8 cellular contexts compared by ENCODE assay signal in the genomic region with DNA sequence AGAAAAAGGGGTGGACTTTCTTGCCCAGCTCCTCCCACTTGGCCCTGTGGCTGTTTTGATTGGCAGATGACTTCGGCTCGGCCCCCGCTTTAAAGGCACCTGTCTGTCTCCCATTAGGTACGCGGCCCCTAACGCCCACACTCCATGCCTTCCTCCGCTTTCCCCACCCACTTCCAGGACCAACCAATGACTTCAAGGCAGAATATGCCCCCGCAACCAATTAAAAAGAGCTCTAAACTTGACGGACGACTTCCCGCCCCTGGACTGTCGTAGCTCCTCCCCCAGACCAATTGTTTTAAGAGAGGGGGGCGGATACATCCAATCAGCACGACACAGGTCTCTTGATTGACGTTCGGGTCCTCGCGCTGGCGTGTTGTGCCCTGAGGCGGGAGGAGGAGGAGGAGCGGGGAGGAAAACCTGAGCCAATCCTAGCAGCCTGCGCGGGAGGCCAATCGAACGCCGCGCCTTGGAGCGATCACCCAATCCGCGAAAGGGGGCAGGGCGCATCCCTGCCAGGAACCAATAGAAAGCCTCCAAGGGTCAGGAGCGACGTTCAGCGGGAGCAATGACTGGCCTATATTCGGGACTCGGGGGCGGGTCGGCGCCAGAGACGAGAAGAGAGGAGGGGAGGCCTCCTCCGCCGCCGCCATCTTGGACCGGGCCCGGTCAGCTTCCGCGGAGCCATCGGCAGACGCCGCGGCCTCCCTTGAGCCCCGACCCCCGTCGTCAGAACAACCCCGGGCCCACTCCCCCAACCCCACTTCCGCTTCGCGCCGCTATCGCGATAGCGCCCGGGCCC. TPM values are rescaled to one million over a fixed set of nuclear protein-coding genes. Genes with fewer than 3 reads are reported as not detected.
DNase-seq lines count a peak whose midpoint lies in the region; TF ChIP-seq lines count a peak whose summit lies in the region.

A gene (plus strand): TSS at position 649 of the 799 bp plus-strand sequence. CDS start 5,217 bp downstream, outside the sequence.

- in situ Hi-C loops in HAP-1 (cut with MboI; ENCODE audit: low sequenced_read_pairs), result no loop called here

- peaks cover 47% of the 10 kb centered on the region for H3K79me2 ChIP-seq in MM.1S (ENCODE audit: low read length)

- peak within 1 kb of the TSS; percentile 60; the same call in 1 of the 2 replicates for H3K27ac ChIP-seq in MM.1S (ENCODE audit: low read length)

- H3K27me3 Mint-ChIP-seq in nephron (ENCODE audit: low read depth), result no peaks in the 10 kb centered on the region
- H3K27me3 Mint-ChIP-seq in stimulated activated naive CD8-positive, alpha-beta T cell treated with anti-CD3 and anti-CD28 coated beads, Interleukin-15, Interleukin-2, amounts not matched to agents 100 ng/mL and 50 ng/mL, for 24 hours, result no peaks in the 10 kb centered on the region

- H3K9me2 ChIP-seq in MM.1S (replicated peaks; ENCODE audit: insufficient read depth, low read length), result no peaks in the 10 kb centered on the region

- TF ChIP-seq CTCF in MM.1S (IDR thresholded peaks at IDR 0.05; ENCODE audit: low read length), result no peak
- no peak for TF ChIP-seq CTCF in fibroblast of the aortic adventitia (IDR thresholded peaks at IDR 0.05; ENCODE audit: insufficient read depth, low read length)
- TF ChIP-seq CTCF in nephron (IDR thresholded peaks at IDR 0.05; ENCODE audit: unreplicated experiment in 3 of 3), result no peak

- peak within 1 kb of the TSS; percentile 86 for H3K4me2 ChIP-seq in MM.1S (ENCODE audit: low read depth, low read length)

- H3K36me3 ChIP-seq in ES-I3 (ENCODE audit: insufficient read depth, low read length) (peaks cover 9% of the 10 kb centered on the region; the same call in 1 of the 2 replicates), HAP-1 (replicated peaks) (peaks cover 36% of the 10 kb centered on the region), MM.1S (replicated peaks; ENCODE audit: insufficient read depth, low read length) (no peaks in the 10 kb centered on the region)

- peak within 1 kb of the TSS; percentile 72 for H3K9ac ChIP-seq in ES-I3 (ENCODE audit: low read depth, low read length)
- peak within 1 kb of the TSS; percentile 99 for H3K9ac ChIP-seq in MM.1S (ENCODE audit: low read length)

- H3K9me3 Mint-ChIP-seq in nephron, result no peaks in the 10 kb centered on the region
- H3K9me3 Mint-ChIP-seq in stimulated activated naive CD8-positive, alpha-beta T cell treated with anti-CD3 and anti-CD28 coated beads, Interleukin-15, Interleukin-2, amounts not matched to agents 100 ng/mL and 50 ng/mL, for 24 hours, result no peaks in the 10 kb centered on the region

- H3F3A ChIP-seq in MM.1S (ENCODE audit: insufficient read depth, low read length), result no peaks in the 10 kb centered on the region

- H3K4me3 ChIP-seq in HAP-1 (peak within 1 kb of the TSS; percentile 96), MM.1S (ENCODE audit: low read length) (peak within 1 kb of the TSS; percentile 80), fibroblast of the aortic adventitia (ENCODE audit: low read depth, low read length) (peak within 1 kb of the TSS; percentile 76)

- H3K27ac Mint-ChIP-seq in nephron, result peak within 1 kb of the TSS; percentile 86 to 93 (median 89)
- peak within 1 kb of the TSS; percentile 97 for H3K27ac Mint-ChIP-seq in stimulated activated naive CD8-positive, alpha-beta T cell treated with anti-CD3 and anti-CD28 coated beads, Interleukin-15, Interleukin-2, amounts not matched to agents 100 ng/mL and 50 ng/mL, for 24 hours

- H3K36me3 Mint-ChIP-seq in nephron (ENCODE audit: low read depth), result peaks cover 17% of the 10 kb centered on the region
- peaks cover 4% of the 10 kb centered on the region for H3K36me3 Mint-ChIP-seq in stimulated activated naive CD8-positive, alpha-beta T cell treated with anti-CD3 and anti-CD28 coated beads, Interleukin-15, Interleukin-2, amounts not matched to agents 100 ng/mL and 50 ng/mL, for 24 hours (ENCODE audit: low read depth)

- H4K20me1 ChIP-seq in MM.1S (ENCODE audit: insufficient read depth, low read length), result peaks cover 7% of the 10 kb centered on the region; the same call in 1 of the 2 replicates

- peak within 1 kb of the TSS; percentile 75 for H2AFZ ChIP-seq in MM.1S (ENCODE audit: low read length)

- no peaks in the 10 kb centered on the region for H3K27me3 ChIP-seq in HAP-1 (ENCODE audit: low read depth)
- H3K27me3 ChIP-seq in MM.1S (replicated peaks; ENCODE audit: insufficient read depth, low read length), result no peaks in the 10 kb centered on the region

- H3K4me3 Mint-ChIP-seq in nephron, result peak within 1 kb of the TSS; percentile 85 to 93 (median 91)
- H3K4me3 Mint-ChIP-seq in stimulated activated naive CD8-positive, alpha-beta T cell treated with anti-CD3 and anti-CD28 coated beads, Interleukin-15, Interleukin-2, amounts not matched to agents 100 ng/mL and 50 ng/mL, for 24 hours, result peak within 1 kb of the TSS; percentile 89

- H3K4me1 Mint-ChIP-seq in nephron, result peaks cover 39% of the 10 kb centered on the region
- peaks cover 37% of the 10 kb centered on the region for H3K4me1 Mint-ChIP-seq in stimulated activated naive CD8-positive, alpha-beta T cell treated with anti-CD3 and anti-CD28 coated beads, Interleukin-15, Interleukin-2, amounts not matched to agents 100 ng/mL and 50 ng/mL, for 24 hours (ENCODE audit: low read depth)

- DNase-seq in HAP-1 (ENCODE audit: low spot score in 2 of 2), result peak; percentile 100
- peak; percentile 100 for DNase-seq in MM.1S
- DNase-seq in SIG-M5 (lab: John Stamatoyannopoulos, UW), result peak; percentile 100
- peak; percentile 94 for DNase-seq in activated gamma-delta T cell (lab: John Stamatoyannopoulos, UW)
- peak; percentile 100 for DNase-seq in fibroblast of the aortic adventitia (ENCODE audit: low read depth)

- H3K9me3 ChIP-seq in ES-I3 (ENCODE audit: control insufficient read depth, insufficient read depth, low read length) (no peaks in the 10 kb centered on the region), HAP-1 (no peaks in the 10 kb centered on the region), MM.1S (replicated peaks; ENCODE audit: insufficient read depth, low read length) (no peaks in the 10 kb centered on the region)

- H3K4me1 ChIP-seq in ES-I3 (ENCODE audit: insufficient read depth, low read length), result no peaks in the 10 kb centered on the region; the same call in 1 of the 2 replicates
- peaks cover 2% of the 10 kb centered on the region for H3K4me1 ChIP-seq in HAP-1
- peaks cover 10% of the 10 kb centered on the region for H3K4me1 ChIP-seq in MM.1S (ENCODE audit: low read length)

RNA-seq across cellular contexts. Expression of the gene that starts here (rescaled TPM):
- total RNA-seq in fibroblast of the aortic adventitia (ENCODE audit: low replicate concordance), result 6.0 and 9.8 TPM in 2 replicates

Comparison
In these comparisons a context has a peak if more than half of its experiments do, and no peak if none do; other contexts are left out.
1. Peak in every context shown above with its lines: DNase-seq, H3K4me3 ChIP-seq and H3K27ac ChIP-seq.